In genomic region chr1:178538192-178538916, GRCh38 we compare ENCODE assay signal across 14 cellular contexts. TPM values are rescaled to one million over a fixed set of nuclear protein-coding genes. Genes with fewer than 3 reads are reported as not detected.
DNase-seq lines count a peak whose midpoint lies in the region; ATAC-seq, FAIRE-seq and TF ChIP-seq lines count a peak whose summit lies in the region.
"Had no signal": no experiment of that assay in that cellular context is flagged by ENCODE, and none has a peak within 500 bp of the region (broad histone marks: within the 10 kb centered on the region; RNA-seq: fewer than 3 reads in every experiment).

No MANE protein-coding gene starts in this region.

- peak; percentile 89 for FAIRE-seq in HTR-8/SVneo (lab: Jason Lieb, UNC)
- no peak for FAIRE-seq in bronchial epithelial cell (lab: Jason Lieb, UNC)

- H3K27ac ChIP-seq in ACC112 (ENCODE audit: low read depth, low read length) (peak overlapping the region; percentile 72), mucosa of rectum (ENCODE audit: low read depth in 2 of 2, low read length in 2 of 2) (peak overlapping the region; percentile 79 to 89)
- H3K27ac ChIP-seq: parathyroid adenoma had no signal

- no peak overlapping the region for H3K9ac ChIP-seq in mucosa of rectum (ENCODE audit: low read depth in 1 of 2, low read length in 2 of 2)
- H3K9ac ChIP-seq: parathyroid adenoma had no signal

- H3K27me3 Mint-ChIP-seq in natural killer cell treated with Interleukin-12 subunit alpha and Interleukin-12 subunit beta and Interleukin-15 and Interleukin-18, amount 100 ng/mL, for 72 hours, result no peaks in the 10 kb centered on the region
- H3K27me3 Mint-ChIP-seq: IgD-negative memory B cell had no signal

- H3K9me3 Mint-ChIP-seq in natural killer cell treated with Interleukin-12 subunit alpha and Interleukin-12 subunit beta and Interleukin-15 and Interleukin-18, amount 100 ng/mL, for 72 hours, result no peaks in the 10 kb centered on the region
- H3K9me3 Mint-ChIP-seq: activated naive CD4-positive, alpha-beta T cell treated with anti-CD3 and anti-CD28 coated beads, Interleukin-2, amount 50 U/mL, for 72 hours; IgD-negative memory B cell had no signal

- H2AFZ ChIP-seq in ACC112 (ENCODE audit: low read length, unreplicated experiment), result peak overlapping the region; percentile 65
- H2AFZ ChIP-seq: parathyroid adenoma had no signal

- H3K36me3 Mint-ChIP-seq in natural killer cell treated with Interleukin-12 subunit alpha and Interleukin-12 subunit beta and Interleukin-15 and Interleukin-18, amount 100 ng/mL, for 72 hours, result no peaks in the 10 kb centered on the region
- H3K36me3 Mint-ChIP-seq: activated naive CD4-positive, alpha-beta T cell treated with anti-CD3 and anti-CD28 coated beads, Interleukin-2, amount 50 U/mL, for 72 hours; IgD-negative memory B cell had no signal

- H3K4me1 ChIP-seq in ACC112 (ENCODE audit: control insufficient read depth, insufficient read depth, low read length, unreplicated experiment) (peaks cover 55% of the 10 kb centered on the region), mucosa of rectum (ENCODE audit: control insufficient read depth in 2 of 2, insufficient read depth in 2 of 2, low read length in 2 of 2) (peaks cover 26 to 32% of the 10 kb centered on the region in 2 donors)

- no peaks in the 10 kb centered on the region for H3K9me3 ChIP-seq in mucosa of rectum (ENCODE audit: control insufficient read depth in 2 of 2, low read length in 2 of 2)

- H3K27me3 ChIP-seq in ACC112 (ENCODE audit: insufficient read depth, low read length) (no peaks in the 10 kb centered on the region), bronchial epithelial cell (ENCODE audit: control insufficient read depth, insufficient read depth, low read length) (no peaks in the 10 kb centered on the region), mucosa of rectum (ENCODE audit: control insufficient read depth in 2 of 2, insufficient read depth in 2 of 2, low read length in 2 of 2) (no peaks in the 10 kb centered on the region)

- H3K4me3 ChIP-seq in ACC112 (ENCODE audit: low read depth, low read length) (peak overlapping the region; percentile 13; the same call in 1 of the 2 replicates), bronchial epithelial cell (ENCODE audit: low read depth, low read length) (no peak overlapping the region), mucosa of rectum (ENCODE audit: low read length in 2 of 2) (no peak overlapping the region)

- peaks cover 0 to 2% of the 10 kb centered on the region in 2 donors for H3K4me1 Mint-ChIP-seq in natural killer cell treated with Interleukin-12 subunit alpha and Interleukin-12 subunit beta and Interleukin-15 and Interleukin-18, amount 100 ng/mL, for 72 hours (ENCODE audit: low read depth in 2 of 2)

- H3K36me3 ChIP-seq in ACC112 (ENCODE audit: insufficient read depth, low read length) (no peaks in the 10 kb centered on the region), bronchial epithelial cell (ENCODE audit: control insufficient read depth, insufficient read depth, low read length) (no peaks in the 10 kb centered on the region), mucosa of rectum (ENCODE audit: control insufficient read depth in 2 of 2, insufficient read depth in 2 of 2, low read length in 2 of 2) (no peaks in the 10 kb centered on the region)

- no peaks in the 10 kb centered on the region for H3K79me2 ChIP-seq in ACC112 (ENCODE audit: control insufficient read depth, insufficient read depth, low read length, unreplicated experiment)
- H3K79me2 ChIP-seq: parathyroid adenoma had no signal

- no peak for TF ChIP-seq CTCF in bronchial epithelial cell (IDR thresholded peaks at IDR 0.05; ENCODE audit: insufficient read depth, low read length, severe bottlenecking)

- no peak for ATAC-seq in natural killer cell treated with Interleukin-12 subunit alpha and Interleukin-12 subunit beta and Interleukin-15 and Interleukin-18, amount 100 ng/mL, for 72 hours
- ATAC-seq: activated naive CD4-positive, alpha-beta T cell treated with anti-CD3 and anti-CD28 coated beads, Interleukin-2, amount 50 U/mL, for 72 hours had no signal

- H3K4me3 Mint-ChIP-seq in natural killer cell treated with Interleukin-12 subunit alpha and Interleukin-12 subunit beta and Interleukin-15 and Interleukin-18, amount 100 ng/mL, for 72 hours, result no peak overlapping the region

- DNase-seq in HTR-8/SVneo (ENCODE audit: insufficient read length, low spot score) (peak; percentile 59), bronchial epithelial cell (ENCODE audit: low read depth) (peak; percentile 52), foreskin melanocyte (no peak), DMS 273 treated with DMSO at 0.1 percent for 48 hours (lab: John Stamatoyannopoulos, UW) (no peak)
- DNase-seq in activated naive CD4-positive, alpha-beta T cell (lab: John Stamatoyannopoulos, UW), result no peak
- DNase-seq in natural killer cell treated with Interleukin-12 subunit alpha and Interleukin-12 subunit beta and Interleukin-15 and Interleukin-18, amount 100 ng/mL, for 72 hours (ENCODE audit: low spot score), result no peak
- DNase-seq: islet precursor cell, NCI-H2029 had no signal

- H3K27ac Mint-ChIP-seq in natural killer cell treated with Interleukin-12 subunit alpha and Interleukin-12 subunit beta and Interleukin-15 and Interleukin-18, amount 100 ng/mL, for 72 hours, result no peak overlapping the region

RNA-seq across cellular contexts. Expression of gene TEX35, which starts 25.4 kb away (rescaled TPM):
- not detected in 2 replicates for total RNA-seq in bronchial epithelial cell
- not detected for total RNA-seq in natural killer cell treated with Interleukin-12 subunit alpha and Interleukin-12 subunit beta and Interleukin-15 and Interleukin-18, amount 100 ng/mL, for 72 hours
- total RNA-seq: activated naive CD4-positive, alpha-beta T cell treated with anti-CD3 and anti-CD28 coated beads, Interleukin-2, amount 50 U/mL, for 72 hours; ureter had no signal

RNA-seq across cellular contexts. Expression of gene CLEC20A, which starts 41.6 kb away (rescaled TPM):
- not detected in 2 replicates for total RNA-seq in bronchial epithelial cell
- total RNA-seq in natural killer cell treated with Interleukin-12 subunit alpha and Interleukin-12 subunit beta and Interleukin-15 and Interleukin-18, amount 100 ng/mL, for 72 hours, result not detected
- total RNA-seq: activated naive CD4-positive, alpha-beta T cell treated with anti-CD3 and anti-CD28 coated beads, Interleukin-2, amount 50 U/mL, for 72 hours; ureter had no signal

Comparison
In these comparisons a context has a peak if more than half of its experiments do, and no peak if none do; other contexts are left out.
1. DNase-seq: peak in HTR-8/SVneo (single experiment) and bronchial epithelial cell (single experiment); none in activated naive CD4-positive, alpha-beta T cell (0 of 4), foreskin melanocyte (single experiment), DMS 273 treated with DMSO at 0.1 percent for 48 hours (single experiment) and natural killer cell treated with Interleukin-12 subunit alpha and Interleukin-12 subunit beta and Interleukin-15 and Interleukin-18, amount 100 ng/mL, for 72 hours (single experiment).